Comparison of ENCODE assay signal across 1 cellular context in the genomic region with DNA sequence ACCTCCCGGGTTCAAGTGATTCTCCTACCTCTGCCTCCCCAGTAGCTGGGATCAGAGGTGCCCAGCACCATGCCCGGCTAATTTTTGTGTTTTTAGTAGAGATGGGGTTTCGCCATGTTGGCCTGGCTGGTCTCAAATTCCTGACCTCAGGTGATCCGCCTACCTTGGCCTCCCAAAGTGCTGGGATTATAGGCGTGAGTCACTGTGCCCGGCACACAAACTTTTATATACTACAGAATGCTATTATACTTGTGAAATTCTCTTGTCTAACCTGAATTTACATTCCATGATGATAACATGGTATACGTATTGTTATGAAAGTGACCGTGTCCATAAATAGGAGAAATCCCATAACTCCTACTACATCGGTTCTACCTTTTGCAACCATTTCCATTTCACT.
TF ChIP-seq lines count a peak whose summit lies in the region.

No MANE protein-coding gene starts in this region.

TF ChIP-seq in HEK293, 187 proteins besides CTCF, POLR2A, EP300 and RAD21:
- TF ChIP-seq, protein P1, sequence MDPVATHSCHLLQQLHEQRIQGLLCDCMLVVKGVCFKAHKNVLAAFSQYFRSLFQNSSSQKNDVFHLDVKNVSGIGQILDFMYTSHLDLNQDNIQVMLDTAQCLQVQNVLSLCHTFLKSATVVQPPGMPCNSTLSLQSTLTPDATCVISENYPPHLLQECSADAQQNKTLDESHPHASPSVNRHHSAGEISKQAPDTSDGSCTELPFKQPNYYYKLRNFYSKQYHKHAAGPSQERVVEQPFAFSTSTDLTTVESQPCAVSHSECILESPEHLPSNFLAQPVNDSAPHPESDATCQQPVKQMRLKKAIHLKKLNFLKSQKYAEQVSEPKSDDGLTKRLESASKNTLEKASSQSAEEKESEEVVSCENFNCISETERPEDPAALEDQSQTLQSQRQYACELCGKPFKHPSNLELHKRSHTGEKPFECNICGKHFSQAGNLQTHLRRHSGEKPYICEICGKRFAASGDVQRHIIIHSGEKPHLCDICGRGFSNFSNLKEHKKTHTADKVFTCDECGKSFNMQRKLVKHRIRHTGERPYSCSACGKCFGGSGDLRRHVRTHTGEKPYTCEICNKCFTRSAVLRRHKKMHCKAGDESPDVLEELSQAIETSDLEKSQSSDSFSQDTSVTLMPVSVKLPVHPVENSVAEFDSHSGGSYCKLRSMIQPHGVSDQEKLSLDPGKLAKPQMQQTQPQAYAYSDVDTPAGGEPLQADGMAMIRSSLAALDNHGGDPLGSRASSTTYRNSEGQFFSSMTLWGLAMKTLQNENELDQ (tag by site-specific recombination; IDR thresholded peaks at IDR 0.05; ENCODE audit: low read depth) = peak; percentile 63; the same call in 1 of the 2 replicates
